Comparison of ENCODE assay signal across 1 cellular context in the genomic region with DNA sequence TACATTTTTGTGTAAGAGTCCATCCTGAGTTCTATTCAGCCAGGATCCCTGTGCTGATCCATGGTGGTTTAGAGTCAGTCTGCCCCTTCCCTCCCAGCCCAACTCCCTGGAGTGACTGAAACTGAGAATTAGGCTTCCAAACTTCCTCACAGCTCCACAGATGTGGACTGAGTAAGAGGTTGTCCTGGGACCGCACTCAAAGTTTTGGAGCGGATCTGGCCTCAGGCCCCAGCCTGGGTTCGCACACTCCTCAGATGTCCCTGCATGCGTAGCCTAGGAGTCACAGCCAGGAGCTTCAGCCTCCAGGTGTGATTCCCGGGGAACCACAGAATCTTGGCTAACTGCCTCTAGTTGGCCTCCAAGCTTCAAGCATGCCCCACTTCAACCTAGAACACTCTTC.
TF ChIP-seq lines count a peak whose summit lies in the region.

No MANE protein-coding gene starts in this region.

TF ChIP-seq in GM23338, 12 proteins besides CTCF, POLR2A, EP300 and RAD21 (continued from another document):
- TF ChIP-seq NANOG (IDR thresholded peaks at IDR 0.05; ENCODE audit: borderline replicate concordance) (no peak), EZH2 (IDR thresholded peaks at IDR 0.05; ENCODE audit: low read depth, unreplicated experiment) (no peak), ZNF114 (CRISPR knock-in tag; IDR thresholded peaks at IDR 0.05) (no peak), STAT1 (IDR thresholded peaks at IDR 0.05; ENCODE audit: unreplicated experiment) (no peak)
